In genomic region chr11:82865841-82866240, GRCh38 we compare ENCODE assay signal across 18 cellular contexts. TPM values are rescaled to one million over a fixed set of nuclear protein-coding genes. Genes with fewer than 3 reads are reported as not detected.
DNase-seq lines count a peak whose midpoint lies in the region; ATAC-seq lines count a peak whose summit lies in the region.
"Had no signal": no experiment of that assay in that cellular context is flagged by ENCODE, and none has a peak within 500 bp of the region (broad histone marks: within the 10 kb centered on the region; RNA-seq: fewer than 3 reads in every experiment).

No MANE protein-coding gene starts in this region.

- no peaks in the 10 kb centered on the region for H3K27me3 ChIP-seq in aorta (ENCODE audit: control insufficient read depth in 1 of 2, insufficient read depth in 2 of 2, low read length in 1 of 2)

- H3K9me3 ChIP-seq in aorta (ENCODE audit: control insufficient read depth, low read length) = no peaks in the 10 kb centered on the region

- no peaks in the 10 kb centered on the region for H3K9me3 Mint-ChIP-seq in dendritic cell treated with granulocyte-macrophage colony-stimulating factor and Interleukin-4, amounts not matched to agents 40 ng/mL and 50 ng/mL, for 4 days
- H3K9me3 Mint-ChIP-seq: GM23338 had no signal

- H3K27ac Mint-ChIP-seq in dendritic cell treated with granulocyte-macrophage colony-stimulating factor and Interleukin-4, amounts not matched to agents 40 ng/mL and 50 ng/mL, for 4 days = peak overlapping the region; percentile 48
- H3K27ac Mint-ChIP-seq: GM23338 had no signal

- intact Hi-C loops in dendritic cell treated with granulocyte-macrophage colony-stimulating factor and Interleukin-4, amounts not matched to agents 40 ng/mL and 50 ng/mL, for 4 days (cut with micrococcal nuclease) = no loop called here
- intact Hi-C loops in aorta (cut with DNase I) = loop anchor here (2.0 to 10.0 kb wide), 3 partner anchors 147 to 949 kb away; no protein-coding TSS in a partner anchor

- H3K4me1 Mint-ChIP-seq in dendritic cell treated with granulocyte-macrophage colony-stimulating factor and Interleukin-4, amounts not matched to agents 40 ng/mL and 50 ng/mL, for 4 days (ENCODE audit: low read depth) = peaks cover 40% of the 10 kb centered on the region

- no peaks in the 10 kb centered on the region for H3K27me3 Mint-ChIP-seq in dendritic cell treated with granulocyte-macrophage colony-stimulating factor and Interleukin-4, amounts not matched to agents 40 ng/mL and 50 ng/mL, for 4 days

- WGBS in aorta, 2 donors = 90 to 92% methylated on average over 2 of the region's 2 CpGs

- H3K36me3 Mint-ChIP-seq in dendritic cell treated with granulocyte-macrophage colony-stimulating factor and Interleukin-4, amounts not matched to agents 40 ng/mL and 50 ng/mL, for 4 days (ENCODE audit: low read depth) = no peaks in the 10 kb centered on the region

- H3K4me3 ChIP-seq in aorta (ENCODE audit: low read length in 2 of 2) = no peak overlapping the region
- H3K4me3 ChIP-seq: GM12878, GM23338 had no signal

- ATAC-seq in aorta (ENCODE audit: low FRiP score) = no peak
- ATAC-seq: GM12878, GM23338, Right ventricle myocardium inferior had no signal

- H3K4me3 Mint-ChIP-seq in dendritic cell treated with granulocyte-macrophage colony-stimulating factor and Interleukin-4, amounts not matched to agents 40 ng/mL and 50 ng/mL, for 4 days = no peak overlapping the region
- H3K4me3 Mint-ChIP-seq: GM23338 had no signal

- H3K27ac ChIP-seq in aorta (ENCODE audit: low read depth in 1 of 2, low read length in 2 of 2) = no peak overlapping the region
- H3K27ac ChIP-seq: C4-2B, HL-60 had no signal

- H3K36me3 ChIP-seq in aorta (ENCODE audit: control insufficient read depth in 1 of 2, insufficient read depth in 2 of 2, low read length in 1 of 2) = no peaks in the 10 kb centered on the region

- peaks cover 0 to 1% of the 10 kb centered on the region in 2 donors for H3K4me1 ChIP-seq in aorta (ENCODE audit: control insufficient read depth in 1 of 2, insufficient read depth in 2 of 2, low read length in 2 of 2)

- peak; percentile 56 for DNase-seq in EL
- DNase-seq in HT1080 (ENCODE audit: low read depth) = peak; percentile 26
- DNase-seq in superior temporal gyrus (ENCODE audit: extremely low spot score) = peak; percentile 9
- no peak for DNase-seq in NOMO-1 treated with dmso at 0.1 percent for 144 hours (lab: John Stamatoyannopoulos, UW; ENCODE audit: unreplicated experiment)
- DNase-seq in NCI-H1092 treated with DMSO at 0.1 percent for 48 hours (lab: John Stamatoyannopoulos, UW) = no peak
- no peak for DNase-seq in aorta
- DNase-seq: KBM-7; NCI-H1092; NCI-H1694; NCI-H345; NCI-H526 treated with DMSO at 0.1 percent for 48 hours; NK-92 treated with Interleukin-12 subunit alpha and Interleukin-12 subunit beta, amount 100 ng/mL, for 24 hours had no signal

RNA-seq across cellular contexts. Expression of gene PRCP, which starts 34.4 kb away (rescaled TPM):
- total RNA-seq in HT1080 (2014; rRNA removed; shearing (Covaris generic)) = 23.1 and 31.0 TPM in 2 replicates
- 41.4 and 46.5 TPM in 2 replicates for polyA plus RNA-seq in HT1080 (2015; cell fraction: cytosol; rRNA removed)
- polyA plus RNA-seq in HT1080 (2015; cell fraction: nucleus; rRNA removed) = 61.6 and 66.9 TPM in 2 replicates
- 100 to 1,000 TPM in 1 of 2 donors, 10 to 100 TPM in 1; 93.7 to 183 TPM for total RNA-seq in aorta
- 10 to 100 TPM; 26.2 to 38.9 TPM for polyA plus RNA-seq in aorta

RNA-seq across cellular contexts. Expression of gene DDIAS, which starts 35.7 kb away (rescaled TPM):
- total RNA-seq in HT1080 (2014; rRNA removed; shearing (Covaris generic)) = 19.3 and 24.6 TPM in 2 replicates
- polyA plus RNA-seq in HT1080 (2015; cell fraction: cytosol; rRNA removed) = 24.8 and 27.8 TPM in 2 replicates
- 21.9 and 22.7 TPM in 2 replicates for polyA plus RNA-seq in HT1080 (2015; cell fraction: nucleus; rRNA removed)
- 1 to 10 TPM in 1 of 2 donors, under 1 TPM in 1; 0.49 to 3.1 TPM for total RNA-seq in aorta
- polyA plus RNA-seq in aorta = 1 to 10 TPM in 1 of 2 donors, under 1 TPM in 1; 0.18 to 4.1 TPM

Comparison
In these comparisons a context has a peak if more than half of its experiments do, and no peak if none do; other contexts are left out.
1. DNase-seq: peak in EL (single experiment), HT1080 (single experiment) and superior temporal gyrus (single experiment); none in NOMO-1 treated with dmso at 0.1 percent for 144 hours (single experiment), NCI-H1092 treated with DMSO at 0.1 percent for 48 hours (single experiment) and aorta (0 of 2).